ENCODE assay signal across 20 cellular contexts in the genomic region with DNA sequence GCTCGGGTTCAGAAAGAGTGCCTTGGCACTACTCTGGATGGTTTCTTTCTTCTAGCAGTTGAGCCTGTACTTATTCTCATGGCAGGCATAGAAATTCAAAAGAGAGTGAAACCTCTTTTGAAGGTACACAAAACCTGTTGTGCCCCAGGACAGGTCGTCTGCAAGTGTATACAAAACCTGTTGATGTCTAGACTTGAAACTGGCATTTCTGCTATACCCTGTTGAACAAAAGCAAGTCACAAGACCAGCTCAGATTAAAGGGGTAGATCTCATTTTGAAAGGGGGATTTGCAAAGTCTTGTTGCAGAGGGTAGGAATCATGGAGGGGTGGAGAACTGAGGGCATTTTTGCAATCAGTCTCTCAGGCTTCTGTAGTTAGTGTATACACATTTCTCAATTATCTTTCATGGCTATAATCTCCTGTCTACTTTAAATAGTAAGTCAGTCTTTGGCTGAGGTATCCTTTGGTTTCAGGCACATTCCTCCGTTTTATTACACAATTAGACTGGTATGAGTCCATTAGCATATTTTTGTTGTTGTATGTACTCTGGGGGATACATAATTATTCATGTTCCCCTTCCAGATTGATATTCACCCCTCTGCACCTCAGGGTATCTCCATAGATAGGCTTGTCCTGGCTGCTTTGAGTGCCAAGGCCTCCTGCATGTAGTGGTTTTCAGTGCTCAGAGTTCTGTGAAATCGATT.
A peak's percentile ranks its signal among the peaks of the same experiment; 100 is the strongest.
DNase-seq lines count a peak whose midpoint lies in the region; ATAC-seq, FAIRE-seq and TF ChIP-seq lines count a peak whose summit lies in the region.
"Had no signal": no experiment of that assay in that cellular context is flagged by ENCODE, and none has a peak within 500 bp of the region (broad histone marks: within the 10 kb centered on the region; RNA-seq: fewer than 3 reads in every experiment).

No MANE protein-coding gene starts in this region.

- no peaks in the 10 kb centered on the region for H3K9me3 ChIP-seq in MM.1S (replicated peaks; ENCODE audit: insufficient read depth, low read length)
- peaks cover 3% of the 10 kb centered on the region for H3K9me3 ChIP-seq in astrocyte (ENCODE audit: insufficient read depth, low read depth, low read length)
- H3K9me3 ChIP-seq in Karpas-422 (ENCODE audit: low read length) = peaks cover 16% of the 10 kb centered on the region

- H3K27ac ChIP-seq in MM.1S (ENCODE audit: low read length) (no peak overlapping the region), astrocyte (ENCODE audit: low read depth, low read length) (no peak overlapping the region), foreskin keratinocyte (peak overlapping the region; percentile 53), Karpas-422 (ENCODE audit: low read length) (no peak overlapping the region)
- H3K27ac ChIP-seq: BLaER1 treated with 17β-estradiol and CSF1 and Interleukin-3, amounts not matched to agents 10 nM and 100 nM; GM23248 had no signal

- H3K27me3 ChIP-seq in MM.1S (replicated peaks; ENCODE audit: insufficient read depth, low read length) (no peaks in the 10 kb centered on the region), astrocyte (ENCODE audit: insufficient read depth, low read length) (no peaks in the 10 kb centered on the region), bronchial epithelial cell (ENCODE audit: control insufficient read depth, insufficient read depth, low read length) (no peaks in the 10 kb centered on the region), foreskin keratinocyte (no peaks in the 10 kb centered on the region), Karpas-422 (ENCODE audit: low read length) (no peaks in the 10 kb centered on the region)
- H3K27me3 ChIP-seq: BLaER1 treated with 17β-estradiol and CSF1 and Interleukin-3, amounts not matched to agents 10 nM and 100 nM had no signal

- no peaks in the 10 kb centered on the region for H3K36me3 ChIP-seq in MM.1S (replicated peaks; ENCODE audit: insufficient read depth, low read length)
- no peaks in the 10 kb centered on the region for H3K36me3 ChIP-seq in astrocyte (ENCODE audit: insufficient read depth, low read length)
- no peaks in the 10 kb centered on the region for H3K36me3 ChIP-seq in bronchial epithelial cell (ENCODE audit: control insufficient read depth, insufficient read depth, low read length)
- H3K36me3 ChIP-seq in Karpas-422 (ENCODE audit: insufficient read depth, low read length) = no peaks in the 10 kb centered on the region

- H3K4me2 ChIP-seq in MM.1S (ENCODE audit: low read depth, low read length) (no peak overlapping the region), astrocyte (ENCODE audit: low read length) (no peak overlapping the region), Karpas-422 (ENCODE audit: low read depth, low read length, poor library complexity, severe bottlenecking) (no peak overlapping the region)
- H3K4me2 ChIP-seq: BLaER1 treated with 17β-estradiol and CSF1 and Interleukin-3, amounts not matched to agents 10 nM and 100 nM had no signal

- H3K4me1 Mint-ChIP-seq in astrocyte (ENCODE audit: low read depth, unreplicated experiment) = no peaks in the 10 kb centered on the region
- H3K4me1 Mint-ChIP-seq: B cell, IgD-negative memory B cell had no signal

- no peak overlapping the region for H2AFZ ChIP-seq in MM.1S (ENCODE audit: low read length)
- H2AFZ ChIP-seq in astrocyte (ENCODE audit: low read depth, low read length) = no peak overlapping the region
- H2AFZ ChIP-seq in Karpas-422 (ENCODE audit: low read length) = no peak overlapping the region
- H2AFZ ChIP-seq: GM23248 had no signal

- no peak overlapping the region for H3K9ac ChIP-seq in MM.1S (ENCODE audit: low read length)
- no peak overlapping the region for H3K9ac ChIP-seq in astrocyte (ENCODE audit: low read length)
- H3K9ac ChIP-seq in Karpas-422 (ENCODE audit: low read length) = no peak overlapping the region
- H3K9ac ChIP-seq: BLaER1 treated with 17β-estradiol and CSF1 and Interleukin-3, amounts not matched to agents 10 nM and 100 nM; GM23248 had no signal

- no peaks in the 10 kb centered on the region for H3K36me3 Mint-ChIP-seq in astrocyte (ENCODE audit: low read depth, unreplicated experiment)
- H3K36me3 Mint-ChIP-seq: CD8-positive, alpha-beta T cell; IgD-negative memory B cell had no signal

- H3K4me3 Mint-ChIP-seq in astrocyte (ENCODE audit: unreplicated experiment) = no peak overlapping the region
- H3K4me3 Mint-ChIP-seq: B cell; CD8-positive, alpha-beta T cell; IgD-negative memory B cell had no signal

- TF ChIP-seq CTCF in MM.1S (IDR thresholded peaks at IDR 0.05; ENCODE audit: low read length) = no peak
- no peak for TF ChIP-seq CTCF in astrocyte (IDR thresholded peaks at IDR 0.05; ENCODE audit: insufficient read depth, low read depth, low read length)
- TF ChIP-seq CTCF in bronchial epithelial cell (IDR thresholded peaks at IDR 0.05; ENCODE audit: insufficient read depth, low read length, severe bottlenecking) = no peak
- no peak for TF ChIP-seq CTCF in foreskin keratinocyte (conservative IDR thresholded peaks at IDR 0.05)

- H3K9me2 ChIP-seq in MM.1S (replicated peaks; ENCODE audit: insufficient read depth, low read length) (no peaks in the 10 kb centered on the region), Karpas-422 (replicated peaks; ENCODE audit: insufficient read depth, low read length) (no peaks in the 10 kb centered on the region)

- no peak overlapping the region for H3K4me3 ChIP-seq in MM.1S (ENCODE audit: low read length)
- H3K4me3 ChIP-seq in astrocyte (ENCODE audit: insufficient read depth, low read depth, low read length) = no peak overlapping the region
- no peak overlapping the region for H3K4me3 ChIP-seq in bronchial epithelial cell (ENCODE audit: low read depth, low read length)
- H3K4me3 ChIP-seq in Karpas-422 (ENCODE audit: low read length) = no peak overlapping the region
- H3K4me3 ChIP-seq: BLaER1 treated with 17β-estradiol and CSF1 and Interleukin-3, amounts not matched to agents 10 nM and 100 nM; GM23248 had no signal

- DNase-seq in MM.1S (peak; percentile 10), astrocyte (ENCODE audit: low read depth) (peak; percentile 0), bronchial epithelial cell (ENCODE audit: low read depth) (peak; percentile 66), foreskin keratinocyte (peak; percentile 65 to 82), Karpas-422 (no peak), hypothalamus (lab: John Stamatoyannopoulos, UW) (no peak), retina (no peak)
- DNase-seq: Calu3; CD8-positive, alpha-beta T cell; DMS79 treated with DMSO at 0.1 percent for 48 hours; GM23248; HCEC 1CT had no signal

- H3K27ac Mint-ChIP-seq in astrocyte (ENCODE audit: unreplicated experiment) = no peak overlapping the region
- H3K27ac Mint-ChIP-seq: B cell; CD8-positive, alpha-beta T cell; IgD-negative memory B cell had no signal

- ATAC-seq in foreskin keratinocyte (peak; percentile 33), HG03457 (IDR thresholded peaks at IDR 0.05; ENCODE audit: unreplicated experiment) (no peak)
- ATAC-seq: CD8-positive, alpha-beta T cell; HepG2 had no signal

- H3K79me2 ChIP-seq in MM.1S (ENCODE audit: low read length) (no peaks in the 10 kb centered on the region), astrocyte (ENCODE audit: insufficient read depth, low read length) (no peaks in the 10 kb centered on the region), Karpas-422 (ENCODE audit: low read length) (no peaks in the 10 kb centered on the region)

- H4K20me1 ChIP-seq in MM.1S (ENCODE audit: insufficient read depth, low read length) = no peaks in the 10 kb centered on the region
- no peaks in the 10 kb centered on the region for H4K20me1 ChIP-seq in astrocyte (ENCODE audit: insufficient read depth, low read length)
- H4K20me1 ChIP-seq in Karpas-422 (ENCODE audit: insufficient read depth, low read depth, low read length) = no peaks in the 10 kb centered on the region
- H4K20me1 ChIP-seq: BLaER1 treated with 17β-estradiol and CSF1 and Interleukin-3, amounts not matched to agents 10 nM and 100 nM had no signal

- peaks cover 9% of the 10 kb centered on the region for H3K9me3 Mint-ChIP-seq in astrocyte (ENCODE audit: unreplicated experiment)

- H3K4me1 ChIP-seq in MM.1S (ENCODE audit: low read length) (no peaks in the 10 kb centered on the region), astrocyte (ENCODE audit: insufficient read depth, low read length) (peaks cover 2% of the 10 kb centered on the region), foreskin keratinocyte (peaks cover 4% of the 10 kb centered on the region), Karpas-422 (ENCODE audit: low read length) (no peaks in the 10 kb centered on the region)
- H3K4me1 ChIP-seq: BLaER1 treated with 17β-estradiol and CSF1 and Interleukin-3, amounts not matched to agents 10 nM and 100 nM had no signal

- no peak for FAIRE-seq in astrocyte (lab: Jason Lieb, UNC)
- FAIRE-seq in bronchial epithelial cell (lab: Jason Lieb, UNC) = peak; percentile 28
- FAIRE-seq: GM12892, GM18507, H54, HepG2 had no signal

- H3F3A ChIP-seq in MM.1S (ENCODE audit: insufficient read depth, low read length) = no peaks in the 10 kb centered on the region

- H3K27me3 Mint-ChIP-seq in astrocyte (ENCODE audit: low read depth, unreplicated experiment) = no peaks in the 10 kb centered on the region
- H3K27me3 Mint-ChIP-seq: B cell, IgD-negative memory B cell had no signal

Comparison
In these comparisons a context has a peak if more than half of its experiments do, and no peak if none do; other contexts are left out.
1. DNase-seq: peak in MM.1S (single experiment), astrocyte (single experiment), bronchial epithelial cell (single experiment) and foreskin keratinocyte (2 of 2); none in Karpas-422 (single experiment), hypothalamus (0 of 51) and retina (single experiment).